23 cellular contexts compared by ENCODE assay signal in genomic region chr17:72920513-72920912, GRCh38.
DNase-seq lines count a peak whose midpoint lies in the region; ATAC-seq, FAIRE-seq and TF ChIP-seq lines count a peak whose summit lies in the region.
"Had no signal": no experiment of that assay in that cellular context is flagged by ENCODE, and none has a peak within 500 bp of the region (broad histone marks: within the 10 kb centered on the region; RNA-seq: fewer than 3 reads in every experiment).

No MANE protein-coding gene starts in this region.

- no peak for TF ChIP-seq CTCF in HEK293 (tag by site-specific recombination; IDR thresholded peaks at IDR 0.05)

- no peaks in the 10 kb centered on the region for H3K36me3 ChIP-seq in HEK293 (ENCODE audit: control insufficient read depth in 2 of 2, insufficient read depth in 1 of 2, low read length in 2 of 2)

- no peak overlapping the region for H3K27ac ChIP-seq in HEK293 (ENCODE audit: extremely low read depth, low read depth, low read length)
- H3K27ac ChIP-seq: 22Rv1; A549; BLaER1 treated with 17β-estradiol and CSF1 and Interleukin-3, amounts not matched to agents 10 nM and 100 nM; C4-2B had no signal

- POLR2A ChIA-PET in HEK293 (lab: Yijun Ruan, JAX), result no interaction called here

- H3K36me3 Mint-ChIP-seq in activated naive CD8-positive, alpha-beta T cell treated with anti-CD3 and anti-CD28 coated beads for 36 hours, result peaks cover 3% of the 10 kb centered on the region
- peaks cover 7% of the 10 kb centered on the region for H3K36me3 Mint-ChIP-seq in activated naive CD8-positive, alpha-beta T cell treated with anti-CD3 and anti-CD28 coated beads, Interleukin-2, amount 50 U/mL, for 24 hours (ENCODE audit: low read depth)

- CTCF ChIA-PET in HEK293 (lab: Yijun Ruan, JAX), result no interaction called here

- H3K4me1 ChIP-seq in HEK293 (ENCODE audit: control insufficient read depth, insufficient read depth, low read length), result peaks cover 2% of the 10 kb centered on the region
- H3K4me1 ChIP-seq: A549, Caco-2 had no signal

- no peaks in the 10 kb centered on the region for H3K4me1 Mint-ChIP-seq in activated naive CD8-positive, alpha-beta T cell treated with anti-CD3 and anti-CD28 coated beads for 36 hours
- H3K4me1 Mint-ChIP-seq in activated naive CD8-positive, alpha-beta T cell treated with anti-CD3 and anti-CD28 coated beads, Interleukin-2, amount 50 U/mL, for 24 hours, result no peaks in the 10 kb centered on the region
- H3K4me1 Mint-ChIP-seq: B cell had no signal

- no peak for DNase-seq in activated naive CD8-positive, alpha-beta T cell treated with anti-CD3 and anti-CD28 coated beads for 36 hours
- DNase-seq in activated naive CD8-positive, alpha-beta T cell treated with anti-CD3 and anti-CD28 coated beads, Interleukin-2, amount 50 U/mL, for 24 hours, result no peak
- DNase-seq in urothelium cell line (ENCODE audit: low spot score) (no peak), HUDEP-2 (lab: John Stamatoyannopoulos, UW; ENCODE audit: unreplicated experiment in 76 of 76) (no peak), HT-29 (ENCODE audit: low spot score) (no peak)
- DNase-seq: AML-193; Caco-2; Calu3; CD4-positive, alpha-beta T cell; CD8-positive, alpha-beta T cell; DMS79 treated with DMSO at 0.1 percent for 48 hours; GF-D8 had no signal

- no peak overlapping the region for H3K4me3 ChIP-seq in HEK293 (ENCODE audit: low read depth, low read length)
- H3K4me3 ChIP-seq: A549; BLaER1 treated with 17β-estradiol and CSF1 and Interleukin-3, amounts not matched to agents 10 nM and 100 nM had no signal

- no peak for ATAC-seq in activated naive CD8-positive, alpha-beta T cell treated with anti-CD3 and anti-CD28 coated beads, Interleukin-2, amount 50 U/mL, for 24 hours
- peak; percentile 11 for ATAC-seq in esophagus mucosa
- ATAC-seq: A549; CD8-positive, alpha-beta T cell had no signal

- no peaks in the 10 kb centered on the region for H3K27me3 Mint-ChIP-seq in activated naive CD8-positive, alpha-beta T cell treated with anti-CD3 and anti-CD28 coated beads for 36 hours
- H3K27me3 Mint-ChIP-seq in activated naive CD8-positive, alpha-beta T cell treated with anti-CD3 and anti-CD28 coated beads, Interleukin-2, amount 50 U/mL, for 24 hours, result no peaks in the 10 kb centered on the region
- H3K27me3 Mint-ChIP-seq: B cell; CD4-positive, alpha-beta T cell had no signal

- FAIRE-seq in urothelium cell line (lab: Jason Lieb, UNC), result peak; percentile 98
- FAIRE-seq: A549, D721Med, G401.6, GM12891, GM19239 had no signal

- peak overlapping the region; percentile 1 for H3K27ac Mint-ChIP-seq in activated naive CD8-positive, alpha-beta T cell treated with anti-CD3 and anti-CD28 coated beads for 36 hours
- H3K27ac Mint-ChIP-seq in activated naive CD8-positive, alpha-beta T cell treated with anti-CD3 and anti-CD28 coated beads, Interleukin-2, amount 50 U/mL, for 24 hours, result no peak overlapping the region
- H3K27ac Mint-ChIP-seq: B cell; CD4-positive, alpha-beta T cell; CD8-positive, alpha-beta T cell had no signal

- no peaks in the 10 kb centered on the region for H3K9me3 Mint-ChIP-seq in activated naive CD8-positive, alpha-beta T cell treated with anti-CD3 and anti-CD28 coated beads for 36 hours
- no peaks in the 10 kb centered on the region for H3K9me3 Mint-ChIP-seq in activated naive CD8-positive, alpha-beta T cell treated with anti-CD3 and anti-CD28 coated beads, Interleukin-2, amount 50 U/mL, for 24 hours
- H3K9me3 Mint-ChIP-seq: CD4-positive, alpha-beta T cell; CD8-positive, alpha-beta T cell had no signal

- no peaks in the 10 kb centered on the region for H3K9me3 ChIP-seq in HEK293 (ENCODE audit: control insufficient read depth, insufficient read depth, low read depth, low read length)
- H3K9me3 ChIP-seq: A549, Caco-2 had no signal

- no peak overlapping the region for H3K4me3 Mint-ChIP-seq in activated naive CD8-positive, alpha-beta T cell treated with anti-CD3 and anti-CD28 coated beads for 36 hours
- H3K4me3 Mint-ChIP-seq in activated naive CD8-positive, alpha-beta T cell treated with anti-CD3 and anti-CD28 coated beads, Interleukin-2, amount 50 U/mL, for 24 hours, result no peak overlapping the region
- H3K4me3 Mint-ChIP-seq: B cell; CD4-positive, alpha-beta T cell; CD8-positive, alpha-beta T cell had no signal

TF ChIP-seq in HEK293, 187 proteins besides CTCF, POLR2A, EP300 and RAD21:
- TF ChIP-seq EGR2 (tag by site-specific recombination; IDR thresholded peaks at IDR 0.05; ENCODE audit: low read depth) (peak; percentile 98), ZNF140 (tag by site-specific recombination; IDR thresholded peaks at IDR 0.05) (no peak), ZFHX2 (tag by site-specific recombination; conservative IDR thresholded peaks at IDR 0.05) (peak; percentile 90)
